In the genomic region with DNA sequence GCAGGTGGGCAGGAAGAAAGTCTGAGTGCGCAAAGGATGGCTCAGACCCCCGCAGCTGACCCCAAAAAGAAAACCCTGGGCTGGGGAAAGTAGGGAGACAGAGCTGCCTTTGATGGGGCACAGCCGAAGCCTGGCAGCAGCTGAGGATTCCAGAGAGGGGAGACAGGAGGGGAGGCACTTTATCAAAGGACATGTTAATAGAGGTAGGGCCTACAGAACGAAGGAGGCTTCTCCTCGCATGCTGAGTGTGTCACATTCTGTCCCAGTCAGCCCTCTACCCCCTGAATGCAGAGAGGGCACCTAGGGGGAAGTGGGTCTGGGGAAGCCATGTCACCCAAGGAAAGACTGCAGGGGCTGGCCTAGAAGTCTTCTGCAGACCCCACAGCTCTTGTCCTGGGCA, we compare ENCODE assay signal across 11 cellular contexts. TPM values are rescaled to one million over a fixed set of nuclear protein-coding genes. Genes with fewer than 3 reads are reported as not detected.
"Had no signal": no experiment of that assay in that cellular context is flagged by ENCODE, and none has a peak within 500 bp of the region (broad histone marks: within the 10 kb centered on the region; RNA-seq: fewer than 3 reads in every experiment).

No MANE protein-coding gene starts in this region.

RNA-seq across cellular contexts. Expression of a gene that starts 18.5 kb away (rescaled TPM):
- total RNA-seq: endodermal cell, esophagus mucosa, glomerular endothelial cell, kidney epithelial cell, lung microvascular endothelial cell, osteoblast, right atrium auricular region, thoracic aorta, tibial nerve had no signal

RNA-seq across cellular contexts. Expression of a gene that starts 40.2 kb away (rescaled TPM):
- total RNA-seq: gastrocnemius medialis, glomerular endothelial cell, kidney epithelial cell, left cardiac atrium, lung microvascular endothelial cell, right atrium auricular region, thoracic aorta had no signal
